Comparison of ENCODE assay signal across 8 cellular contexts in genomic region chr14:77457522-77458248, GRCh38. TPM values are rescaled to one million over a fixed set of nuclear protein-coding genes. Genes with fewer than 3 reads are reported as not detected.
DNase-seq lines count a peak whose midpoint lies in the region; ATAC-seq and TF ChIP-seq lines count a peak whose summit lies in the region.

Gene AHSA1, plus strand, starts transcription at chr14:77458093. Its CDS starts 97 bp downstream, at chr14:77458190.
Gene VIPAS39, minus strand, starts transcription at chr14:77457601. Its CDS starts 3,499 bp downstream, at chr14:77454102.

- in situ Hi-C loops in GM23248 (cut with MboI): no loop called here

- H4K20me1 ChIP-seq in DND-41 (ENCODE audit: insufficient read depth, low read length) (peaks cover 36% of the 10 kb centered on the region), GM23248 (ENCODE audit: insufficient read depth) (peaks cover 5% of the 10 kb centered on the region)

- no peaks in the 10 kb centered on the region for H3K27me3 Mint-ChIP-seq in activated T-helper 1 cell treated with anti-CD3 and anti-CD28 coated beads, Interleukin-12 subunit alpha, Interleukin-12 subunit beta, Interleukin-2, Interleukin-4 antibody, amounts not matched to agents 30 ng/mL and 10 ng/mL and 1 ng/mL, durations not matched to agents 14 hours and 24 hours and 36 hours (ENCODE audit: insufficient read depth)
- H3K27me3 Mint-ChIP-seq in naive B cell: no peaks in the 10 kb centered on the region
- H3K27me3 Mint-ChIP-seq in stimulated activated memory B cell treated with anti-CD40 and anti-IgM and Interleukin-4, amounts not matched to agents 10 μg/mL and 1 μg/mL and 100 μg/mL, for 72 hours: no peaks in the 10 kb centered on the region

- peak within 1 kb of the TSS; percentile 100 for H3K4me3 Mint-ChIP-seq in activated T-helper 1 cell treated with anti-CD3 and anti-CD28 coated beads, Interleukin-12 subunit alpha, Interleukin-12 subunit beta, Interleukin-2, Interleukin-4 antibody, amounts not matched to agents 30 ng/mL and 10 ng/mL and 1 ng/mL, durations not matched to agents 14 hours and 24 hours and 36 hours
- H3K4me3 Mint-ChIP-seq in naive B cell: peak within 1 kb of the TSS; percentile 99 to 100 (median 100)
- H3K4me3 Mint-ChIP-seq in stimulated activated memory B cell treated with anti-CD40 and anti-IgM and Interleukin-4, amounts not matched to agents 10 μg/mL and 1 μg/mL and 100 μg/mL, for 72 hours: peak within 1 kb of the TSS; percentile 100

- ATAC-seq in DND-41 (ENCODE audit: insufficient read depth, low read depth) (peak; percentile 95), naive B cell (ENCODE audit: low read depth in 2 of 2) (peak; percentile 93)
- peak; percentile 98 for ATAC-seq in stimulated activated memory B cell treated with anti-CD40 and anti-IgM and Interleukin-4, amounts not matched to agents 10 μg/mL and 1 μg/mL and 100 μg/mL, for 72 hours

- peaks cover 29% of the 10 kb centered on the region for H3K4me1 Mint-ChIP-seq in activated T-helper 1 cell treated with anti-CD3 and anti-CD28 coated beads, Interleukin-12 subunit alpha, Interleukin-12 subunit beta, Interleukin-2, Interleukin-4 antibody, amounts not matched to agents 30 ng/mL and 10 ng/mL and 1 ng/mL, durations not matched to agents 14 hours and 24 hours and 36 hours (ENCODE audit: low read depth)
- peaks cover 37 to 43% (median 43%) of the 10 kb centered on the region in 3 donors for H3K4me1 Mint-ChIP-seq in naive B cell
- peaks cover 32% of the 10 kb centered on the region for H3K4me1 Mint-ChIP-seq in stimulated activated memory B cell treated with anti-CD40 and anti-IgM and Interleukin-4, amounts not matched to agents 10 μg/mL and 1 μg/mL and 100 μg/mL, for 72 hours

- H3K9ac ChIP-seq in DND-41 (ENCODE audit: low read depth, low read length): peak within 1 kb of the TSS; percentile 94
- peak within 1 kb of the TSS; percentile 89 for H3K9ac ChIP-seq in GM23248

- H3K9me3 ChIP-seq in DND-41 (ENCODE audit: insufficient read depth, low read length, severe bottlenecking) (no peaks in the 10 kb centered on the region), GM23248 (ENCODE audit: low read depth) (no peaks in the 10 kb centered on the region)

- intact Hi-C loops in activated T-helper 1 cell treated with anti-CD3 and anti-CD28 coated beads, Interleukin-12 subunit alpha, Interleukin-12 subunit beta, Interleukin-2, Interleukin-4 antibody, amounts not matched to agents 30 ng/mL and 10 ng/mL and 1 ng/mL, durations not matched to agents 14 hours and 24 hours and 36 hours (cut with micrococcal nuclease): loop anchor here (1.0 to 10.0 kb wide), 13 partner anchors 41 to 1305 kb away; partner anchors contain the start of genes ADCK1, ALKBH1, CIPC and GSTZ1

- no peaks in the 10 kb centered on the region for H3K27me3 ChIP-seq in DND-41 (ENCODE audit: insufficient read depth, low read length, poor library complexity)
- H3K27me3 ChIP-seq in GM23248 (replicated peaks; ENCODE audit: insufficient read depth): no peaks in the 10 kb centered on the region

- H3K4me2 ChIP-seq in DND-41 (ENCODE audit: insufficient read depth, low read length) (peak within 1 kb of the TSS; percentile 87), GM23248 (ENCODE audit: unreplicated experiment) (peak within 1 kb of the TSS; percentile 99)

- H3K4me3 ChIP-seq in DND-41 (ENCODE audit: low read depth in 1 of 2, low read length in 2 of 2): peak within 1 kb of the TSS; percentile 78 to 82
- H3K4me3 ChIP-seq in GM23248: peak within 1 kb of the TSS; percentile 99

- H3K79me2 ChIP-seq in DND-41 (ENCODE audit: insufficient read depth, low read length) (peaks cover 64% of the 10 kb centered on the region), GM23248 (ENCODE audit: insufficient read depth) (peaks cover 77% of the 10 kb centered on the region)

- H3K9me2 ChIP-seq in GM23248 (ENCODE audit: insufficient read depth): no peaks in the 10 kb centered on the region

- no peaks in the 10 kb centered on the region for H3F3A ChIP-seq in GM23248 (ENCODE audit: insufficient read depth)

- no peak for TF ChIP-seq CTCF in DND-41 (IDR thresholded peaks at IDR 0.05; ENCODE audit: borderline replicate concordance, extremely low read depth, low read length, poor library complexity, severe bottlenecking)

- peak within 1 kb of the TSS; percentile 100 for H3K27ac Mint-ChIP-seq in activated T-helper 1 cell treated with anti-CD3 and anti-CD28 coated beads, Interleukin-12 subunit alpha, Interleukin-12 subunit beta, Interleukin-2, Interleukin-4 antibody, amounts not matched to agents 30 ng/mL and 10 ng/mL and 1 ng/mL, durations not matched to agents 14 hours and 24 hours and 36 hours
- peak within 1 kb of the TSS; percentile 96 to 100 (median 100) for H3K27ac Mint-ChIP-seq in naive B cell
- H3K27ac Mint-ChIP-seq in stimulated activated memory B cell treated with anti-CD40 and anti-IgM and Interleukin-4, amounts not matched to agents 10 μg/mL and 1 μg/mL and 100 μg/mL, for 72 hours: peak within 1 kb of the TSS; percentile 97

- H2AFZ ChIP-seq in DND-41 (ENCODE audit: low read depth, low read length) (peak within 1 kb of the TSS; percentile 97), GM23248 (peak within 1 kb of the TSS; percentile 96)

- peak within 1 kb of the TSS; percentile 99 for H3K27ac ChIP-seq in DND-41 (ENCODE audit: low read length)
- H3K27ac ChIP-seq in GM23248: peak within 1 kb of the TSS; percentile 89

- peaks cover 47% of the 10 kb centered on the region for H3K36me3 ChIP-seq in DND-41 (ENCODE audit: insufficient read depth, low read length)
- peaks cover 23% of the 10 kb centered on the region; the same call in 1 of the 2 replicates for H3K36me3 ChIP-seq in GM23248 (ENCODE audit: low read depth)

- 1% methylated on average over 50 of the region's 50 CpGs for WGBS in GM23248 (ENCODE audit: low coverage in 1 of 2, low lambda C conversion rate in 2 of 2, missing lambda C conversion rate in 2 of 2), 2 experiments

- DNase-seq in DND-41 (peak; percentile 96), GM23248 (peak; percentile 100), Kasumi-1 (lab: John Stamatoyannopoulos, UW) (peak; percentile 99 to 100), RPMI7951 (ENCODE audit: low read depth) (peak; percentile 98), fibroblast of gingiva (ENCODE audit: low read depth) (peak; percentile 99), naive B cell (peak; percentile 95)
- peak; percentile 92 for DNase-seq in activated T-helper 1 cell treated with anti-CD3 and anti-CD28 coated beads, Interleukin-12 subunit alpha, Interleukin-12 subunit beta, Interleukin-2, Interleukin-4 antibody, amounts not matched to agents 30 ng/mL and 10 ng/mL and 1 ng/mL, durations not matched to agents 14 hours and 24 hours and 36 hours (ENCODE audit: low spot score)

- H3K4me1 ChIP-seq in DND-41 (ENCODE audit: insufficient read depth, low read length) (peaks cover 38% of the 10 kb centered on the region), GM23248 (ENCODE audit: insufficient read depth) (peaks cover 13% of the 10 kb centered on the region)

- H3K36me3 Mint-ChIP-seq in activated T-helper 1 cell treated with anti-CD3 and anti-CD28 coated beads, Interleukin-12 subunit alpha, Interleukin-12 subunit beta, Interleukin-2, Interleukin-4 antibody, amounts not matched to agents 30 ng/mL and 10 ng/mL and 1 ng/mL, durations not matched to agents 14 hours and 24 hours and 36 hours (ENCODE audit: low read depth): peaks cover 36% of the 10 kb centered on the region
- peaks cover 13 to 27% of the 10 kb centered on the region in 2 donors for H3K36me3 Mint-ChIP-seq in naive B cell
- H3K36me3 Mint-ChIP-seq in stimulated activated memory B cell treated with anti-CD40 and anti-IgM and Interleukin-4, amounts not matched to agents 10 μg/mL and 1 μg/mL and 100 μg/mL, for 72 hours: peaks cover 37% of the 10 kb centered on the region

- H3K9me3 Mint-ChIP-seq in activated T-helper 1 cell treated with anti-CD3 and anti-CD28 coated beads, Interleukin-12 subunit alpha, Interleukin-12 subunit beta, Interleukin-2, Interleukin-4 antibody, amounts not matched to agents 30 ng/mL and 10 ng/mL and 1 ng/mL, durations not matched to agents 14 hours and 24 hours and 36 hours: no peaks in the 10 kb centered on the region
- H3K9me3 Mint-ChIP-seq in naive B cell: no peaks in the 10 kb centered on the region
- H3K9me3 Mint-ChIP-seq in stimulated activated memory B cell treated with anti-CD40 and anti-IgM and Interleukin-4, amounts not matched to agents 10 μg/mL and 1 μg/mL and 100 μg/mL, for 72 hours: no peaks in the 10 kb centered on the region

RNA-seq across cellular contexts. Expression of gene AHSA1, which starts in this region (rescaled TPM):
- total RNA-seq in GM23248 (2014; rRNA removed; shearing (Covaris generic)): 122 and 137 TPM in 2 replicates
- polyA plus RNA-seq in GM23248 (2016; fragmentation: Nextera tagmentation; extraction: Ambion mirVana): 130 TPM in 2 replicates
- total RNA-seq in RPMI7951 (2014; rRNA removed; shearing (Covaris generic)): 199 and 204 TPM in 2 replicates
- 370 and 383 TPM in 2 replicates for total RNA-seq in activated T-helper 1 cell treated with anti-CD3 and anti-CD28 coated beads, Interleukin-12 subunit alpha, Interleukin-12 subunit beta, Interleukin-2, Interleukin-4 antibody, amounts not matched to agents 30 ng/mL and 10 ng/mL and 1 ng/mL, durations not matched to agents 14 hours and 24 hours and 36 hours
- polyA plus RNA-seq in naive B cell (ENCODE audit: low read depth in 6 of 6): 100 to 1,000 TPM in 3 of 6 donors, 10 to 100 TPM in 3; 81.8 to 127 (median 104) TPM

RNA-seq across cellular contexts. Expression of gene VIPAS39, which starts in this region (rescaled TPM):
- 25.0 and 59.8 TPM in 2 replicates for total RNA-seq in GM23248 (2014; rRNA removed; shearing (Covaris generic))
- polyA plus RNA-seq in GM23248 (2016; fragmentation: Nextera tagmentation; extraction: Ambion mirVana): 14.9 TPM in 2 replicates
- total RNA-seq in RPMI7951 (2014; rRNA removed; shearing (Covaris generic)): 18.4 TPM in 2 replicates
- 17.3 and 18.7 TPM in 2 replicates for total RNA-seq in activated T-helper 1 cell treated with anti-CD3 and anti-CD28 coated beads, Interleukin-12 subunit alpha, Interleukin-12 subunit beta, Interleukin-2, Interleukin-4 antibody, amounts not matched to agents 30 ng/mL and 10 ng/mL and 1 ng/mL, durations not matched to agents 14 hours and 24 hours and 36 hours
- 10 to 100 TPM in 2 of 6 donors, 1 to 10 TPM in 4; 8.6 to 13.9 (median 9.7) TPM for polyA plus RNA-seq in naive B cell (ENCODE audit: low read depth in 6 of 6)

Comparison
In these comparisons a context has a peak if more than half of its experiments do, and no peak if none do; other contexts are left out.
1. Peak in every context shown above with its lines: DNase-seq, ATAC-seq, H3K4me3 ChIP-seq and H3K27ac ChIP-seq.